Comparison of ENCODE assay signal across 8 cellular contexts in genomic region chr1:173206816-173207595, GRCh38. TPM values are rescaled to one million over a fixed set of nuclear protein-coding genes. Genes with fewer than 3 reads are reported as not detected.
DNase-seq lines count a peak whose midpoint lies in the region; ATAC-seq and TF ChIP-seq lines count a peak whose summit lies in the region.
"Had no signal": no experiment of that assay in that cellular context is flagged by ENCODE, and none has a peak within 500 bp of the region (broad histone marks: within the 10 kb centered on the region; RNA-seq: fewer than 3 reads in every experiment).

TNFSF4 (minus strand) TSS chr1:173207331; CDS start chr1:173207176, 155 bp downstream.

- peaks cover 26% of the 10 kb centered on the region for H3K4me1 ChIP-seq in hepatocyte (ENCODE audit: insufficient read depth)

- H3K27ac Mint-ChIP-seq in activated CD4-positive, alpha-beta memory T cell treated with anti-CD3 and anti-CD28 coated beads for 36 hours: peak within 1 kb of the TSS; percentile 1
- peak within 1 kb of the TSS in 1 of 2 donors; percentile 48 for H3K27ac Mint-ChIP-seq in stimulated activated naive CD8-positive, alpha-beta T cell treated with anti-CD3 and anti-CD28 coated beads, Interleukin-15, amount 100 ng/mL, for 72 hours

- intact Hi-C loops in activated CD4-positive, alpha-beta memory T cell treated with anti-CD3 and anti-CD28 coated beads for 36 hours (cut with micrococcal nuclease): loop anchor here (1.0 to 2.0 kb wide), 3 partner anchors 91 to 462 kb away; no protein-coding TSS in a partner anchor

- H3K4me3 ChIP-seq in Jurkat, Clone E6-1 (ENCODE audit: low read length): peak within 1 kb of the TSS; percentile 40
- H3K4me3 ChIP-seq in hepatocyte: no peak within 1 kb of the TSS

- H2AFZ ChIP-seq in hepatocyte: no peak within 1 kb of the TSS

- peak; percentile 48 for ATAC-seq in stimulated activated naive CD8-positive, alpha-beta T cell treated with anti-CD3 and anti-CD28 coated beads, Interleukin-15, amount 100 ng/mL, for 72 hours
- ATAC-seq in HG02981 (IDR thresholded peaks at IDR 0.05; ENCODE audit: unreplicated experiment): no peak

- 54% methylated on average over 12 of the region's 12 CpGs for WGBS in hepatocyte (ENCODE audit: low lambda C conversion rate, missing lambda C conversion rate)

- POLR2A ChIA-PET in activated CD4-positive, alpha-beta memory T cell treated with anti-CD3 and anti-CD28 coated beads for 36 hours (lab: Charles Lee): interaction anchor here (0.7 to 2.1 kb wide), 2 partner anchors 91 to 428 kb away, joined by 3 to 6 read pairs; no protein-coding TSS in a partner anchor

- DNase-seq in Jurkat, Clone E6-1 (ENCODE audit: low read depth, low spot score): peak; percentile 94
- peak; percentile 49 for DNase-seq in activated CD4-positive, alpha-beta memory T cell treated with anti-CD3 and anti-CD28 coated beads for 36 hours
- no peak for DNase-seq in hepatocyte (ENCODE audit: low spot score)
- peak in 1 of 2 donors; percentile 46 for DNase-seq in stimulated activated naive CD8-positive, alpha-beta T cell treated with anti-CD3 and anti-CD28 coated beads, Interleukin-15, amount 100 ng/mL, for 72 hours
- DNase-seq in OCI-M2 (lab: John Stamatoyannopoulos, UW; ENCODE audit: unreplicated experiment): no peak
- no peak for DNase-seq in NCI-H526 (lab: John Stamatoyannopoulos, UW)
- DNase-seq: NCI-H774 had no signal

- CTCF ChIA-PET in activated CD4-positive, alpha-beta memory T cell treated with anti-CD3 and anti-CD28 coated beads for 36 hours (lab: Charles Lee): interaction anchor here (0.5 to 2.4 kb wide), 7 partner anchors 8 to 466 kb away, joined by 3 to 11 read pairs (median 3); no protein-coding TSS in a partner anchor

- H3K4me3 Mint-ChIP-seq in activated CD4-positive, alpha-beta memory T cell treated with anti-CD3 and anti-CD28 coated beads for 36 hours: peak within 1 kb of the TSS; percentile 9
- H3K4me3 Mint-ChIP-seq in stimulated activated naive CD8-positive, alpha-beta T cell treated with anti-CD3 and anti-CD28 coated beads, Interleukin-15, amount 100 ng/mL, for 72 hours: peak within 1 kb of the TSS; percentile 81 to 87

- no peaks in the 10 kb centered on the region for H3K79me2 ChIP-seq in hepatocyte

- no peak within 1 kb of the TSS for H3K27ac ChIP-seq in hepatocyte

- no peaks in the 10 kb centered on the region for H3K36me3 Mint-ChIP-seq in activated CD4-positive, alpha-beta memory T cell treated with anti-CD3 and anti-CD28 coated beads for 36 hours

- no peaks in the 10 kb centered on the region for H3K36me3 ChIP-seq in hepatocyte (replicated peaks; ENCODE audit: insufficient read depth, low read depth)

- no peaks in the 10 kb centered on the region for H3K9me2 ChIP-seq in hepatocyte (replicated peaks; ENCODE audit: insufficient read depth)

- no peaks in the 10 kb centered on the region for H3K9me3 ChIP-seq in hepatocyte (ENCODE audit: low read depth)

- peaks cover 10% of the 10 kb centered on the region for H3K27me3 Mint-ChIP-seq in activated CD4-positive, alpha-beta memory T cell treated with anti-CD3 and anti-CD28 coated beads for 36 hours
- peaks cover 9% of the 10 kb centered on the region for H3K27me3 Mint-ChIP-seq in stimulated activated naive CD8-positive, alpha-beta T cell treated with anti-CD3 and anti-CD28 coated beads, Interleukin-15, amount 100 ng/mL, for 72 hours

- H3K4me2 ChIP-seq in hepatocyte: peak within 1 kb of the TSS; percentile 53

- no peaks in the 10 kb centered on the region for H3K27me3 ChIP-seq in hepatocyte

- no peaks in the 10 kb centered on the region for H3K9me3 Mint-ChIP-seq in activated CD4-positive, alpha-beta memory T cell treated with anti-CD3 and anti-CD28 coated beads for 36 hours
- no peaks in the 10 kb centered on the region for H3K9me3 Mint-ChIP-seq in stimulated activated naive CD8-positive, alpha-beta T cell treated with anti-CD3 and anti-CD28 coated beads, Interleukin-15, amount 100 ng/mL, for 72 hours

- TF ChIP-seq CTCF in hepatocyte (IDR thresholded peaks at IDR 0.05; ENCODE audit: poor library complexity): no peak

- H4K20me1 ChIP-seq in hepatocyte (ENCODE audit: insufficient read depth, poor library complexity, severe bottlenecking): no peaks in the 10 kb centered on the region

- H3K4me1 Mint-ChIP-seq in activated CD4-positive, alpha-beta memory T cell treated with anti-CD3 and anti-CD28 coated beads for 36 hours (ENCODE audit: low read depth): peaks cover 38% of the 10 kb centered on the region
- H3K4me1 Mint-ChIP-seq in stimulated activated naive CD8-positive, alpha-beta T cell treated with anti-CD3 and anti-CD28 coated beads, Interleukin-15, amount 100 ng/mL, for 72 hours: peaks cover 63% of the 10 kb centered on the region

RNA-seq across cellular contexts. Expression of gene TNFSF4, which starts in this region (rescaled TPM):
- polyA plus RNA-seq in Jurkat, Clone E6-1 (2012; ENCODE audit: insufficient read depth, insufficient read length): 1.2 TPM
- total RNA-seq in activated CD4-positive, alpha-beta memory T cell treated with anti-CD3 and anti-CD28 coated beads for 36 hours: under 1 TPM; 0.26 to 0.58 TPM
- 2.6 and 3.9 TPM in 2 replicates for total RNA-seq in hepatocyte
- polyA plus RNA-seq in hepatocyte: 0.80 and 1.9 TPM in 2 replicates

Comparison
In these comparisons a context has a peak if more than half of its experiments do, and no peak if none do; other contexts are left out.
1. Peak in DNase-seq in activated CD4-positive, alpha-beta memory T cell treated with anti-CD3 and anti-CD28 coated beads for 36 hours; RNA of the gene not detected or under 1 TPM.